Comparison of ENCODE assay signal across 1 cellular context in the genomic region with DNA sequence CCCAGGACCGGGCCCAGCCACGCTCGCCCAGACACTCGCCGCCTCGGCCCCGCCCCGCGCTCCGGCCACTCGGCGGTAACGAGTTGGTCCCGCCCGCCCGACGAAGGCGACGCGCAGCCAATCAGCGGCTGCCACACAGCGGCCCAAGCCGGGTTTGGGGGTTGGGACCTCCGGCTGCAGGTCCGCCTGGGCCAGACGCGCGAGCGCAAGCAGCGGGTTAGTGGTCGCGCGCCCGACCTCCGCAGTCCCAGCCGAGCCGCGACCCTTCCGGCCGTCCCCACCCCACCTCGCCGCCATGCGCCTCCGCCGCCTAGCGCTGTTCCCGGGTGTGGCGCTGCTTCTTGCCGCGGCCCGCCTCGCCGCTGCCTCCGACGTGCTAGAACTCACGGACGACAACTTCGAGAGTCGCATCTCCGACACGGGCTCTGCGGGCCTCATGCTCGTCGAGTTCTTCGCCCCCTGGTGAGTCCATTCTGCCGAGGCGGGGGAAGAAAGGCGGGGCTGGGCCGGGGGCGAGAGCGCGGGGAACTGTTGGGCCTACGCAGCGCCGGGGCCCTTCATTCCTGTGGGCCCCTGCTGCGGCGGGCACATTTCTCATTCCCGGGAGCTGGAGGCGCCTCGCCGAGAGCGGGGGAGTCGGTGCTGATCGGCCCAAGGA.
TF ChIP-seq lines count a peak whose summit lies in the region.
"Not testable (repeated sequence)": the region's sequence is repeated elsewhere in the genome, so short reads cannot be mapped to it uniquely, and the experiment has no call there.

A gene (plus strand): TSS at position 194 of the 658 bp plus-strand sequence. CDS start 102 bp downstream, at position 296.

TF ChIP-seq in HepG2, 621 proteins besides CTCF, POLR2A, EP300 and RAD21 (continued from another document):
- TF ChIP-seq, protein P1, sequence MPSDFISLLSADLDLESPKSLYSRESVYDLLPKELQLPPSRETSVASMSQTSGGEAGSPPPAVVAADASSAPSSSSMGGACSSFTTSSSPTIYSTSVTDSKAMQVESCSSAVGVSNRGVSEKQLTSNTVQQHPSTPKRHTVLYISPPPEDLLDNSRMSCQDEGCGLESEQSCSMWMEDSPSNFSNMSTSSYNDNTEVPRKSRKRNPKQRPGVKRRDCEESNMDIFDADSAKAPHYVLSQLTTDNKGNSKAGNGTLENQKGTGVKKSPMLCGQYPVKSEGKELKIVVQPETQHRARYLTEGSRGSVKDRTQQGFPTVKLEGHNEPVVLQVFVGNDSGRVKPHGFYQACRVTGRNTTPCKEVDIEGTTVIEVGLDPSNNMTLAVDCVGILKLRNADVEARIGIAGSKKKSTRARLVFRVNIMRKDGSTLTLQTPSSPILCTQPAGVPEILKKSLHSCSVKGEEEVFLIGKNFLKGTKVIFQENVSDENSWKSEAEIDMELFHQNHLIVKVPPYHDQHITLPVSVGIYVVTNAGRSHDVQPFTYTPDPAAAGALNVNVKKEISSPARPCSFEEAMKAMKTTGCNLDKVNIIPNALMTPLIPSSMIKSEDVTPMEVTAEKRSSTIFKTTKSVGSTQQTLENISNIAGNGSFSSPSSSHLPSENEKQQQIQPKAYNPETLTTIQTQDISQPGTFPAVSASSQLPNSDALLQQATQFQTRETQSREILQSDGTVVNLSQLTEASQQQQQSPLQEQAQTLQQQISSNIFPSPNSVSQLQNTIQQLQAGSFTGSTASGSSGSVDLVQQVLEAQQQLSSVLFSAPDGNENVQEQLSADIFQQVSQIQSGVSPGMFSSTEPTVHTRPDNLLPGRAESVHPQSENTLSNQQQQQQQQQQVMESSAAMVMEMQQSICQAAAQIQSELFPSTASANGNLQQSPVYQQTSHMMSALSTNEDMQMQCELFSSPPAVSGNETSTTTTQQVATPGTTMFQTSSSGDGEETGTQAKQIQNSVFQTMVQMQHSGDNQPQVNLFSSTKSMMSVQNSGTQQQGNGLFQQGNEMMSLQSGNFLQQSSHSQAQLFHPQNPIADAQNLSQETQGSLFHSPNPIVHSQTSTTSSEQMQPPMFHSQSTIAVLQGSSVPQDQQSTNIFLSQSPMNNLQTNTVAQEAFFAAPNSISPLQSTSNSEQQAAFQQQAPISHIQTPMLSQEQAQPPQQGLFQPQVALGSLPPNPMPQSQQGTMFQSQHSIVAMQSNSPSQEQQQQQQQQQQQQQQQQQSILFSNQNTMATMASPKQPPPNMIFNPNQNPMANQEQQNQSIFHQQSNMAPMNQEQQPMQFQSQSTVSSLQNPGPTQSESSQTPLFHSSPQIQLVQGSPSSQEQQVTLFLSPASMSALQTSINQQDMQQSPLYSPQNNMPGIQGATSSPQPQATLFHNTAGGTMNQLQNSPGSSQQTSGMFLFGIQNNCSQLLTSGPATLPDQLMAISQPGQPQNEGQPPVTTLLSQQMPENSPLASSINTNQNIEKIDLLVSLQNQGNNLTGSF (CRISPR knock-in tag; IDR thresholded peaks at IDR 0.05), result peak; percentile 61
- peak; percentile 95 for TF ChIP-seq ATF7-NPFF (CRISPR knock-in tag; IDR thresholded peaks at IDR 0.05; ENCODE audit: low read depth)
- TF ChIP-seq, protein P2, sequence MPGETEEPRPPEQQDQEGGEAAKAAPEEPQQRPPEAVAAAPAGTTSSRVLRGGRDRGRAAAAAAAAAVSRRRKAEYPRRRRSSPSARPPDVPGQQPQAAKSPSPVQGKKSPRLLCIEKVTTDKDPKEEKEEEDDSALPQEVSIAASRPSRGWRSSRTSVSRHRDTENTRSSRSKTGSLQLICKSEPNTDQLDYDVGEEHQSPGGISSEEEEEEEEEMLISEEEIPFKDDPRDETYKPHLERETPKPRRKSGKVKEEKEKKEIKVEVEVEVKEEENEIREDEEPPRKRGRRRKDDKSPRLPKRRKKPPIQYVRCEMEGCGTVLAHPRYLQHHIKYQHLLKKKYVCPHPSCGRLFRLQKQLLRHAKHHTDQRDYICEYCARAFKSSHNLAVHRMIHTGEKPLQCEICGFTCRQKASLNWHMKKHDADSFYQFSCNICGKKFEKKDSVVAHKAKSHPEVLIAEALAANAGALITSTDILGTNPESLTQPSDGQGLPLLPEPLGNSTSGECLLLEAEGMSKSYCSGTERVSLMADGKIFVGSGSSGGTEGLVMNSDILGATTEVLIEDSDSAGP (CRISPR knock-in tag; IDR thresholded peaks at IDR 0.05; ENCODE audit: borderline replicate concordance), result peak; percentile 84
- TF ChIP-seq ZNF619 (CRISPR knock-in tag; IDR thresholded peaks at IDR 0.05), result peak; percentile 38; the same call in 1 of the 2 replicates
- TF ChIP-seq, protein P3, sequence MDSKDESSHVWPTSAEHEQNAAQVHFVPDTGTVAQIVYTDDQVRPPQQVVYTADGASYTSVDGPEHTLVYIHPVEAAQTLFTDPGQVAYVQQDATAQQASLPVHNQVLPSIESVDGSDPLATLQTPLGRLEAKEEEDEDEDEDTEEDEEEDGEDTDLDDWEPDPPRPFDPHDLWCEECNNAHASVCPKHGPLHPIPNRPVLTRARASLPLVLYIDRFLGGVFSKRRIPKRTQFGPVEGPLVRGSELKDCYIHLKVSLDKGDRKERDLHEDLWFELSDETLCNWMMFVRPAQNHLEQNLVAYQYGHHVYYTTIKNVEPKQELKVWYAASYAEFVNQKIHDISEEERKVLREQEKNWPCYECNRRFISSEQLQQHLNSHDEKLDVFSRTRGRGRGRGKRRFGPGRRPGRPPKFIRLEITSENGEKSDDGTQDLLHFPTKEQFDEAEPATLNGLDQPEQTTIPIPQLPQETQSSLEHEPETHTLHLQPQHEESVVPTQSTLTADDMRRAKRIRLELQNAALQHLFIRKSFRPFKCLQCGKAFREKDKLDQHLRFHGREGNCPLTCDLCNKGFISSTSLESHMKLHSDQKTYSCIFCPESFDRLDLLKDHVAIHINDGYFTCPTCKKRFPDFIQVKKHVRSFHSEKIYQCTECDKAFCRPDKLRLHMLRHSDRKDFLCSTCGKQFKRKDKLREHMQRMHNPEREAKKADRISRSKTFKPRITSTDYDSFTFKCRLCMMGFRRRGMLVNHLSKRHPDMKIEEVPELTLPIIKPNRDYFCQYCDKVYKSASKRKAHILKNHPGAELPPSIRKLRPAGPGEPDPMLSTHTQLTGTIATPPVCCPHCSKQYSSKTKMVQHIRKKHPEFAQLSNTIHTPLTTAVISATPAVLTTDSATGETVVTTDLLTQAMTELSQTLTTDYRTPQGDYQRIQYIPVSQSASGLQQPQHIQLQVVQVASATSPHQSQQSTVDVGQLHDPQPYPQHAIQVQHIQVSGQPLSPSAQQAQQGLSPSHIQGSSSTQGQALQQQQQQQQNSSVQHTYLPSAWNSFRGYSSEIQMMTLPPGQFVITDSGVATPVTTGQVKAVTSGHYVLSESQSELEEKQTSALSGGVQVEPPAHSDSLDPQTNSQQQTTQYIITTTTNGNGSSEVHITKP (CRISPR knock-in tag; IDR thresholded peaks at IDR 0.05; ENCODE audit: low read depth), result peak; percentile 82
- TF ChIP-seq ZNF468 (CRISPR knock-in tag; IDR thresholded peaks at IDR 0.05), result peak; percentile 41; the same call in 1 of the 2 replicates
- TF ChIP-seq ARNT2 (CRISPR knock-in tag; IDR thresholded peaks at IDR 0.05; ENCODE audit: low read depth), result peak; percentile 84
- TF ChIP-seq MED13 (CRISPR knock-in tag; IDR thresholded peaks at IDR 0.05), result peak; percentile 52; the same call in 1 of the 2 replicates
- peak; percentile 66 for TF ChIP-seq GATAD1 (CRISPR knock-in tag; IDR thresholded peaks at IDR 0.05)
- 0 out of 2 replicates have a peak, but pooled peaks have one; percentile 84 for TF ChIP-seq MTF2 (CRISPR knock-in tag; IDR thresholded peaks at IDR 0.05; ENCODE audit: borderline replicate concordance)
- TF ChIP-seq ZNF30 (CRISPR knock-in tag; IDR thresholded peaks at IDR 0.05), result 0 out of 2 replicates have a peak, but pooled peaks have one; percentile 36
- TF ChIP-seq, protein P4, sequence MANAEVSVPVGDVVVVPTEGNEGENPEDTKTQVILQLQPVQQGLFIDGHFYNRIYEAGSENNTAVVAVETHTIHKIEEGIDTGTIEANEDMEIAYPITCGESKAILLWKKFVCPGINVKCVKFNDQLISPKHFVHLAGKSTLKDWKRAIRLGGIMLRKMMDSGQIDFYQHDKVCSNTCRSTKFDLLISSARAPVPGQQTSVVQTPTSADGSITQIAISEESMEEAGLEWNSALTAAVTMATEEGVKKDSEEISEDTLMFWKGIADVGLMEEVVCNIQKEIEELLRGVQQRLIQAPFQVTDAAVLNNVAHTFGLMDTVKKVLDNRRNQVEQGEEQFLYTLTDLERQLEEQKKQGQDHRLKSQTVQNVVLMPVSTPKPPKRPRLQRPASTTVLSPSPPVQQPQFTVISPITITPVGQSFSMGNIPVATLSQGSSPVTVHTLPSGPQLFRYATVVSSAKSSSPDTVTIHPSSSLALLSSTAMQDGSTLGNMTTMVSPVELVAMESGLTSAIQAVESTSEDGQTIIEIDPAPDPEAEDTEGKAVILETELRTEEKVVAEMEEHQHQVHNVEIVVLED (CRISPR knock-in tag; IDR thresholded peaks at IDR 0.05; ENCODE audit: borderline replicate concordance), result peak; percentile 72
- peak; percentile 69 for TF ChIP-seq ZNF709 (CRISPR knock-in tag; IDR thresholded peaks at IDR 0.05)
- peak; percentile 88 for TF ChIP-seq ZNF749 (CRISPR knock-in tag; IDR thresholded peaks at IDR 0.05; ENCODE audit: borderline replicate concordance)
- TF ChIP-seq SP5 (CRISPR knock-in tag; IDR thresholded peaks at IDR 0.05; ENCODE audit: borderline replicate concordance, low read depth), result peak; percentile 55; the same call in 1 of the 2 replicates
- TF ChIP-seq SPEN (CRISPR knock-in tag; IDR thresholded peaks at IDR 0.05; ENCODE audit: low read depth), result peak; percentile 80
- 0 out of 2 replicates have a peak, but pooled peaks have one; percentile 32 for TF ChIP-seq FOXC1 (CRISPR knock-in tag; IDR thresholded peaks at IDR 0.05; ENCODE audit: borderline replicate concordance)
- TF ChIP-seq BORCS8-MEF2B (CRISPR knock-in tag; IDR thresholded peaks at IDR 0.05), result peak; percentile 94
- TF ChIP-seq CBFB (CRISPR knock-in tag; IDR thresholded peaks at IDR 0.05), result peak; percentile 72
- 0 out of 2 replicates have a peak, but pooled peaks have one; percentile 19 for TF ChIP-seq JUN (CRISPR knock-in tag; IDR thresholded peaks at IDR 0.05)
- TF ChIP-seq SNAPC2 (CRISPR knock-in tag; IDR thresholded peaks at IDR 0.05), result peak; percentile 80
- peak; percentile 95 for TF ChIP-seq ZFX (CRISPR knock-in tag; IDR thresholded peaks at IDR 0.05; ENCODE audit: low read depth)
- peak; percentile 46; the same call in 1 of the 2 replicates for TF ChIP-seq MED1 (CRISPR knock-in tag; IDR thresholded peaks at IDR 0.05)
- peak; percentile 10; the same call in 1 of the 3 replicates for TF ChIP-seq MXI1 (IDR thresholded peaks at IDR 0.05; ENCODE audit: borderline replicate concordance, low read depth, low read length)
- TF ChIP-seq, protein P5, sequence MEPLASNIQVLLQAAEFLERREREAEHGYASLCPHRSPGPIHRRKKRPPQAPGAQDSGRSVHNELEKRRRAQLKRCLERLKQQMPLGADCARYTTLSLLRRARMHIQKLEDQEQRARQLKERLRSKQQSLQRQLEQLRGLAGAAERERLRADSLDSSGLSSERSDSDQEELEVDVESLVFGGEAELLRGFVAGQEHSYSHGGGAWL (CRISPR knock-in tag; IDR thresholded peaks at IDR 0.05), result peak; percentile 87
- TF ChIP-seq MIXL1 (CRISPR knock-in tag; IDR thresholded peaks at IDR 0.05), result 0 out of 2 replicates have a peak, but pooled peaks have one; percentile 36
- TF ChIP-seq ZSCAN21 (CRISPR knock-in tag; IDR thresholded peaks at IDR 0.05; ENCODE audit: borderline replicate concordance), result peak; percentile 93; the same call in 1 of the 2 replicates
- not testable (repeated sequence) for TF ChIP-seq SOX13 (IDR thresholded peaks at IDR 0.05)
- peak in 1 of 2 experiments; percentile 24; a peak in 1 of 4 replicates for TF ChIP-seq SOX13 (CRISPR knock-in tag; conservative IDR thresholded peaks at IDR 0.05 in 1 of 2, IDR thresholded peaks at IDR 0.05 in 1 of 2)
- peak; percentile 68; the same call in 1 of the 2 replicates for TF ChIP-seq ZNF724P (CRISPR knock-in tag; IDR thresholded peaks at IDR 0.05; ENCODE audit: borderline replicate concordance)
- TF ChIP-seq, protein P6, sequence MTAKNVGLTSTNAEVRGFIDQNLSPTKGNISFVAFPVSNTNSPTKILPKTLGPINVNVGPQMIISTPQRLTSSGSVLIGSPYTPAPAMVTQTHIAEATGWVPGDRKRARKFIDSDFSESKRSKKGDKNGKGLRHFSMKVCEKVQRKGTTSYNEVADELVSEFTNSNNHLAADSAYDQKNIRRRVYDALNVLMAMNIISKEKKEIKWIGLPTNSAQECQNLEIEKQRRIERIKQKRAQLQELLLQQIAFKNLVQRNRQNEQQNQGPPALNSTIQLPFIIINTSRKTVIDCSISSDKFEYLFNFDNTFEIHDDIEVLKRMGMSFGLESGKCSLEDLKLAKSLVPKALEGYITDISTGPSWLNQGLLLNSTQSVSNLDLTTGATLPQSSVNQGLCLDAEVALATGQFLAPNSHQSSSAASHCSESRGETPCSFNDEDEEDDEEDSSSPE (CRISPR knock-in tag; IDR thresholded peaks at IDR 0.05), result peak; percentile 70
- 0 out of 2 replicates have a peak, but pooled peaks have one; percentile 8 for TF ChIP-seq ZNF263 (CRISPR knock-in tag; IDR thresholded peaks at IDR 0.05)
